ENCODE assay signal across 9 cellular contexts in the genomic region with DNA sequence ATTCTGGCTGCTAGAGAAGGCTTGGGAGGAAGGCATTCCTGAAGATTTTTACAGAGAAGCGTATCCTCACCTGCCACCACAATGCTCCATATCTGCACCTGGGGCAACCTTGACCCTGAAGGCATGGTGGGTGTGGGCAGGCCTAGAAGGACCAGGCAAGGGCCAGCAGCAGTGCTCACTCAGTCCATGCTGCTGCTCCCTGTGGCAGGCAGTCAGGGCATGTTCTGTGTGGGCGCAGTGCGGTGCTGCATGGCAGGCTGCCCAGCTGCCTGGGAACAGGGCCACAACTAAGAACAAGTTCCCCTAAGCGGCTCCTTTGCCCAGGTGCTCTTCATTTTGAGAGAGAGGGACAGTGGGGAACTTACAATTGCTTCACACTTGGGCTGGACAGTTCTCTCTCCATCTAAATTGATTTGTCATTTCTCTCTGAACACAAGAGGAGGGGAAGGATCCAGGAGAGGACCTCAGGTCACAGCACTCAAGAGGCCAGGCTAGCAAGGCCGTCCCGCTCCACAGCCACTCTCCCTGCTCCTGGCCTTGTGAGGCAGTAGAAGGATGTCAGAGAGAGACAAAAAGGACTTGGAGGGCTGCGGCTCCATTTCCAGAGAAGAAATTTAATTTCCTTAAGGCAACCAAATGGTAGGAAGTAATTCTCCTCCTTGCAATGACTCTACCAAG.
DNase-seq lines count a peak whose midpoint lies in the region; ATAC-seq, FAIRE-seq and TF ChIP-seq lines count a peak whose summit lies in the region.
"Had no signal": no experiment of that assay in that cellular context is flagged by ENCODE, and none has a peak within 500 bp of the region (broad histone marks: within the 10 kb centered on the region; RNA-seq: fewer than 3 reads in every experiment).

No MANE protein-coding gene starts in this region.

- WGBS in endodermal cell (ENCODE audit: insufficient coverage in 1 of 2, insufficient read length in 1 of 2), 2 experiments: 94 to 98% methylated on average over 7 of the region's 7 CpGs
- 36 to 70% methylated on average over 2 to 7 of the region's 7 CpGs for WGBS in thyroid gland, 2 donors

- H3K9me3 ChIP-seq in endodermal cell (ENCODE audit: control insufficient read depth, low read length) (no peaks in the 10 kb centered on the region), left lung (no peaks in the 10 kb centered on the region), thyroid gland (no peaks in the 10 kb centered on the region), T-helper 17 cell (ENCODE audit: control insufficient read depth, low read length, poor library complexity, severe bottlenecking) (no peaks in the 10 kb centered on the region)
- H3K9me3 ChIP-seq: esophagus squamous epithelium had no signal

- no peak overlapping the region for H3K9ac ChIP-seq in endodermal cell (ENCODE audit: extremely low read depth, low read length, poor library complexity, severe bottlenecking)

- H3K4me1 Mint-ChIP-seq in endodermal cell (peaks cover 49% of the 10 kb centered on the region), T-helper 17 cell (peaks cover 3% of the 10 kb centered on the region)

- no peak for TF ChIP-seq POLR2A in thyroid gland (IDR thresholded peaks at IDR 0.05)

- H3K4me3 Mint-ChIP-seq in endodermal cell: no peak overlapping the region
- H3K4me3 Mint-ChIP-seq in T-helper 17 cell: no peak overlapping the region

- H3K4me1 ChIP-seq in endodermal cell (ENCODE audit: control insufficient read depth, insufficient read depth, low read length): peaks cover 12% of the 10 kb centered on the region
- no peaks in the 10 kb centered on the region for H3K4me1 ChIP-seq in left lung
- peaks cover 5 to 14% of the 10 kb centered on the region in 2 donors for H3K4me1 ChIP-seq in thyroid gland

- no peaks in the 10 kb centered on the region for H3K27me3 ChIP-seq in endodermal cell (ENCODE audit: control insufficient read depth, insufficient read depth, low read length, poor library complexity, severe bottlenecking)
- H3K27me3 ChIP-seq in left lung: no peaks in the 10 kb centered on the region
- no peaks in the 10 kb centered on the region for H3K27me3 ChIP-seq in thyroid gland
- H3K27me3 ChIP-seq: esophagus squamous epithelium had no signal

- no peaks in the 10 kb centered on the region for H3K27me3 Mint-ChIP-seq in endodermal cell (ENCODE audit: insufficient read depth)
- no peaks in the 10 kb centered on the region for H3K27me3 Mint-ChIP-seq in T-helper 17 cell

- H3K36me3 ChIP-seq in endodermal cell (ENCODE audit: control insufficient read depth, insufficient read depth, low read length) (peaks cover 60% of the 10 kb centered on the region), left lung (peaks cover 0 to 77% of the 10 kb centered on the region in 2 donors), thyroid gland (peaks cover 0 to 6% of the 10 kb centered on the region in 2 donors)

- no peak overlapping the region for H3K27ac ChIP-seq in endodermal cell (ENCODE audit: low read depth, low read length)
- no peak overlapping the region for H3K27ac ChIP-seq in left lung
- H3K27ac ChIP-seq in thyroid gland: peak overlapping the region; percentile 62 to 72 (median 64)
- H3K27ac ChIP-seq: esophagus squamous epithelium had no signal

- peak overlapping the region; percentile 12 for H3K27ac Mint-ChIP-seq in endodermal cell
- H3K27ac Mint-ChIP-seq in T-helper 17 cell: no peak overlapping the region

- DNase-seq in NCI-H2196 (lab: John Stamatoyannopoulos, UW; ENCODE audit: unreplicated experiment): peak; percentile 12
- DNase-seq in endodermal cell: peak; percentile 61
- DNase-seq in left lung: peak; percentile 71 to 84
- peak; percentile 92 to 93 for DNase-seq in thyroid gland
- no peak for DNase-seq in T-helper 17 cell
- DNase-seq in RCC 7860 (ENCODE audit: low spot score): no peak
- DNase-seq in activated CD4-positive, alpha-beta T cell treated with anti-CD3 and anti-CD28 coated beads, Interleukin-2, amount 50 U/mL, for 4 hours: no peak
- DNase-seq: activated effector memory CD4-positive, alpha-beta T cell treated with anti-CD3 and anti-CD28 coated beads, Interleukin-2, amount 50 U/mL, for 16 hours; esophagus squamous epithelium had no signal

- ATAC-seq in left lung: peak; percentile 97
- no peak for ATAC-seq in T-helper 17 cell

- intact Hi-C loops in left lung (cut with DNase I) (no loop called here), thyroid gland (cut with DNase I) (no loop called here)

- H3K4me3 ChIP-seq in endodermal cell (ENCODE audit: low read length) (no peak overlapping the region), left lung (no peak overlapping the region), thyroid gland (replicated peaks in 1 of 3) (no peak overlapping the region)
- H3K4me3 ChIP-seq: esophagus squamous epithelium had no signal

- no peak for TF ChIP-seq CTCF in endodermal cell (conservative IDR thresholded peaks at IDR 0.05)
- no peak for TF ChIP-seq CTCF in left lung (IDR thresholded peaks at IDR 0.05)
- no peak for TF ChIP-seq CTCF in thyroid gland (IDR thresholded peaks at IDR 0.05)

- H3K36me3 Mint-ChIP-seq in endodermal cell (ENCODE audit: low read depth) (peaks cover 26% of the 10 kb centered on the region), T-helper 17 cell (ENCODE audit: low read depth) (peaks cover 6% of the 10 kb centered on the region)

- FAIRE-seq in RCC 7860 (lab: Jason Lieb, UNC): no peak

- no peaks in the 10 kb centered on the region for H3K9me3 Mint-ChIP-seq in endodermal cell

Comparison
In these comparisons a context has a peak if more than half of its experiments do, and no peak if none do; other contexts are left out.
1. DNase-seq: peak in NCI-H2196 (single experiment), endodermal cell (single experiment), left lung (2 of 2) and thyroid gland (2 of 2); none in T-helper 17 cell (0 of 3), RCC 7860 (single experiment) and activated CD4-positive, alpha-beta T cell treated with anti-CD3 and anti-CD28 coated beads, Interleukin-2, amount 50 U/mL, for 4 hours (0 of 2).
2. H3K27ac ChIP-seq: peak in thyroid gland (3 of 3); none in endodermal cell (single experiment) and left lung (0 of 2).